ENCODE assay signal across 8 cellular contexts in the genomic region with DNA sequence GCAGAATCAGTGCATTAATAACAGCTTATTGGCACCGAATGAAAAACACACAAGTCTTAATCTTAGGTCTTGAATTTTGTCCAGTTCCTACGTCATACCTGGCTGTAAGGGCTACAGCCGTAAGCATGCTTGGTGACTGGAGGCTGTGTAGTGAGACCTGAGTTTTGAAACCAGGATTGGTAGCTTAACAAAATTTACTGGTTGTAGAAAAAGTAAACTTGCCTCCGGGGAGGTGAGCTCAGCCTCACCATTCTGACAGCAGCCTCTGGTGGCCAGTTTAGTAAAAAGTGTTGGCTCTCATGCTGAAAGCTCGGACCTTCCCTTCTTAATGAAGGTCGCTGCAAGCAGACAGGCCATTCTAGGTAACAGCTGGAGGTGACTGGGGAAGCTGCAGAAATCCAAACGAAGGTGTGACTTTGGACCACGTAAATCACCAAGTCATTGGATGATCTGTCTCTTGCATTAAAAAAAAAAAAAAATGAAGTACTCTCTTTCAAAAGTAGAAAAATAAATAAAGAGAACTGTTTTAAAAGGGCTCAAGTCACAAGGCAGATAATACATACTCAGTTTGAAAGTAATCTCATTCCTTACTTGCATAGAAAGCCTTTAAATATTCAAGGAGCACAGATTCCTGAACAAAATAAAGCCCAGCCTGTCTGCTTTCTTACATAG. TPM values are rescaled to one million over a fixed set of nuclear protein-coding genes. Genes with fewer than 3 reads are reported as not detected.
DNase-seq lines count a peak whose midpoint lies in the region; ATAC-seq and TF ChIP-seq lines count a peak whose summit lies in the region.

No MANE protein-coding gene starts in this region.

- POLR2A ChIA-PET in PC-3 (lab: Charles Lee; ENCODE audit: unreplicated experiment) = interaction anchor here (0.6 to 1.6 kb wide), 5 partner anchors 56 to 598 kb away, joined by 3 to 10 read pairs (median 3); no protein-coding TSS in a partner anchor

- H4K20me1 ChIP-seq in PC-3 (ENCODE audit: low read length) (no peaks in the 10 kb centered on the region), osteoblast (ENCODE audit: insufficient read depth, low read length) (no peaks in the 10 kb centered on the region)

- peaks cover 2% of the 10 kb centered on the region for H3K36me3 Mint-ChIP-seq in effector memory CD8-positive, alpha-beta T cell (ENCODE audit: insufficient read depth)
- peaks cover 4 to 9% of the 10 kb centered on the region in 2 donors for H3K36me3 Mint-ChIP-seq in stimulated activated naive B cell treated with anti-CD40 and anti-IgM and Interleukin-4, amounts not matched to agents 10 μg/mL and 1 μg/mL and 100 μg/mL, for 72 hours

- no peaks in the 10 kb centered on the region for H3K27me3 Mint-ChIP-seq in effector memory CD8-positive, alpha-beta T cell
- H3K27me3 Mint-ChIP-seq in stimulated activated naive B cell treated with anti-CD40 and anti-IgM and Interleukin-4, amounts not matched to agents 10 μg/mL and 1 μg/mL and 100 μg/mL, for 72 hours = no peaks in the 10 kb centered on the region

- H3K27ac Mint-ChIP-seq in effector memory CD8-positive, alpha-beta T cell = no peak overlapping the region
- no peak overlapping the region for H3K27ac Mint-ChIP-seq in stimulated activated naive B cell treated with anti-CD40 and anti-IgM and Interleukin-4, amounts not matched to agents 10 μg/mL and 1 μg/mL and 100 μg/mL, for 72 hours

- H3K4me2 ChIP-seq in PC-3 (ENCODE audit: low read length) (peak overlapping the region; percentile 18), osteoblast (ENCODE audit: insufficient read depth, low read length) (no peak overlapping the region)

- H3K36me3 ChIP-seq in PC-3 (ENCODE audit: low read depth, low read length) = no peaks in the 10 kb centered on the region
- H3K36me3 ChIP-seq in osteoblast (ENCODE audit: insufficient read depth, low read length) = no peaks in the 10 kb centered on the region

- H3K4me1 ChIP-seq in PC-3 (ENCODE audit: insufficient read depth, low read length) (peaks cover 30% of the 10 kb centered on the region), osteoblast (ENCODE audit: insufficient read depth, low read length) (peaks cover 5% of the 10 kb centered on the region)

- no peaks in the 10 kb centered on the region for H3K9me2 ChIP-seq in PC-3 (replicated peaks; ENCODE audit: low read length)

- TSS peak; percentile 87 for BruUV-seq in PC-3 (replicated peaks; lab: Mats Ljungman, UMichigan)

- H3F3A ChIP-seq in PC-3 (ENCODE audit: low read length, unreplicated experiment) = no peaks in the 10 kb centered on the region

- H3K79me2 ChIP-seq in PC-3 (ENCODE audit: low read length) (peaks cover 16% of the 10 kb centered on the region; the same call in 1 of the 2 replicates), osteoblast (ENCODE audit: insufficient read depth, low read length) (peaks cover 15% of the 10 kb centered on the region)

- peak; percentile 85 for ATAC-seq in PC-3
- ATAC-seq in effector memory CD8-positive, alpha-beta T cell (replicated peaks) = no peak
- no peak for ATAC-seq in HG03460 (IDR thresholded peaks at IDR 0.05; ENCODE audit: unreplicated experiment)
- no peak for ATAC-seq in stimulated activated naive B cell treated with anti-CD40 and anti-IgM and Interleukin-4, amounts not matched to agents 10 μg/mL and 1 μg/mL and 100 μg/mL, for 72 hours (replicated peaks)

- peak overlapping the region; percentile 27; the same call in 1 of the 2 replicates for H2AFZ ChIP-seq in PC-3 (ENCODE audit: low read length)
- peak overlapping the region; percentile 49 for H2AFZ ChIP-seq in osteoblast (ENCODE audit: low read length)

- H3K27ac ChIP-seq in PC-3 (ENCODE audit: low read length) (peak overlapping the region; percentile 88), osteoblast (ENCODE audit: low read depth, low read length) (peak overlapping the region; percentile 46)

- H3K4me1 Mint-ChIP-seq in effector memory CD8-positive, alpha-beta T cell (ENCODE audit: low read depth in 2 of 2) = peaks cover 9 to 10% of the 10 kb centered on the region in 2 donors
- peaks cover 0 to 5% of the 10 kb centered on the region in 2 donors for H3K4me1 Mint-ChIP-seq in stimulated activated naive B cell treated with anti-CD40 and anti-IgM and Interleukin-4, amounts not matched to agents 10 μg/mL and 1 μg/mL and 100 μg/mL, for 72 hours

- H3K4me3 ChIP-seq in GM12864 (ENCODE audit: low read depth, low read length) = no peak overlapping the region
- H3K4me3 ChIP-seq in PC-3 (ENCODE audit: low read length) = no peak overlapping the region
- H3K4me3 ChIP-seq in fibroblast of mammary gland (ENCODE audit: control insufficient read depth, low read depth, low read length) = no peak overlapping the region
- no peak overlapping the region for H3K4me3 ChIP-seq in osteoblast (ENCODE audit: insufficient read depth, low read length)

- CTCF ChIA-PET in PC-3 (lab: Charles Lee) = interaction anchor here (0.6 to 1.6 kb wide), 11 partner anchors 10 to 413 kb away, joined by 3 to 19 read pairs (median 5); no protein-coding TSS in a partner anchor

- peak; percentile 57 for TF ChIP-seq CTCF in GM12864 (IDR thresholded peaks at IDR 0.05; ENCODE audit: low read depth, low read length, missing control alignments)
- peak; percentile 90 for TF ChIP-seq CTCF in PC-3 (conservative IDR thresholded peaks at IDR 0.05; ENCODE audit: low read depth, low read length)
- TF ChIP-seq CTCF in fibroblast of mammary gland (conservative IDR thresholded peaks at IDR 0.05; ENCODE audit: control insufficient read depth, insufficient read depth, low read depth, low read length) = peak; percentile 68
- TF ChIP-seq CTCF in osteoblast (IDR thresholded peaks at IDR 0.05; ENCODE audit: extremely low read depth, low read depth, low read length) = peak; percentile 82

- intact Hi-C loops in PC-3 (cut with micrococcal nuclease) = loop anchor here (2.0 kb wide), 2 partner anchors 57 to 161 kb away; no protein-coding TSS in a partner anchor

- DNase-seq in GM12864 (ENCODE audit: low read depth) = no peak
- DNase-seq in PC-3 = peak; percentile 87
- DNase-seq in fibroblast of mammary gland (ENCODE audit: low read depth) = peak; percentile 59
- DNase-seq in osteoblast (ENCODE audit: insufficient read length, low spot score, missing footprints) = peak; percentile 87
- DNase-seq in NCI-H2029 (lab: John Stamatoyannopoulos, UW) = no peak
- DNase-seq in effector memory CD8-positive, alpha-beta T cell = no peak
- DNase-seq in stimulated activated naive B cell treated with anti-CD40 and anti-IgM and Interleukin-4, amounts not matched to agents 10 μg/mL and 1 μg/mL and 100 μg/mL, for 72 hours = no peak

- H3K27me3 ChIP-seq in PC-3 (ENCODE audit: low read length) (no peaks in the 10 kb centered on the region), osteoblast (ENCODE audit: insufficient read depth, low read length) (no peaks in the 10 kb centered on the region)

- H3K9me3 ChIP-seq in PC-3 (ENCODE audit: low read length) = no peaks in the 10 kb centered on the region
- no peaks in the 10 kb centered on the region for H3K9me3 ChIP-seq in osteoblast (ENCODE audit: low read depth, low read length)

- peak overlapping the region; percentile 72 for H3K9ac ChIP-seq in PC-3 (ENCODE audit: low read length)

- H3K4me3 Mint-ChIP-seq in effector memory CD8-positive, alpha-beta T cell = no peak overlapping the region
- H3K4me3 Mint-ChIP-seq in stimulated activated naive B cell treated with anti-CD40 and anti-IgM and Interleukin-4, amounts not matched to agents 10 μg/mL and 1 μg/mL and 100 μg/mL, for 72 hours = no peak overlapping the region

- no peaks in the 10 kb centered on the region for H3K9me3 Mint-ChIP-seq in effector memory CD8-positive, alpha-beta T cell
- H3K9me3 Mint-ChIP-seq in stimulated activated naive B cell treated with anti-CD40 and anti-IgM and Interleukin-4, amounts not matched to agents 10 μg/mL and 1 μg/mL and 100 μg/mL, for 72 hours = no peaks in the 10 kb centered on the region

RNA-seq across cellular contexts. Expression of a gene that starts 48.8 kb away (rescaled TPM):
- 31.7 and 44.1 TPM in 2 replicates for total RNA-seq in PC-3 (2014; rRNA removed)
- 51.9 and 59.7 TPM in 2 replicates for total RNA-seq in osteoblast

Comparison
In these comparisons a context has a peak if more than half of its experiments do, and no peak if none do; other contexts are left out.
1. DNase-seq: peak in PC-3 (single experiment), fibroblast of mammary gland (single experiment) and osteoblast (single experiment); none in GM12864 (single experiment), NCI-H2029 (single experiment), effector memory CD8-positive, alpha-beta T cell (0 of 3) and stimulated activated naive B cell treated with anti-CD40 and anti-IgM and Interleukin-4, amounts not matched to agents 10 μg/mL and 1 μg/mL and 100 μg/mL, for 72 hours (single experiment).
2. Peak in every context shown above with its lines, with median percentiles within 50 percentile points of each other: CTCF ChIP-seq.